Comparison of ENCODE assay signal across 12 cellular contexts in the genomic region with DNA sequence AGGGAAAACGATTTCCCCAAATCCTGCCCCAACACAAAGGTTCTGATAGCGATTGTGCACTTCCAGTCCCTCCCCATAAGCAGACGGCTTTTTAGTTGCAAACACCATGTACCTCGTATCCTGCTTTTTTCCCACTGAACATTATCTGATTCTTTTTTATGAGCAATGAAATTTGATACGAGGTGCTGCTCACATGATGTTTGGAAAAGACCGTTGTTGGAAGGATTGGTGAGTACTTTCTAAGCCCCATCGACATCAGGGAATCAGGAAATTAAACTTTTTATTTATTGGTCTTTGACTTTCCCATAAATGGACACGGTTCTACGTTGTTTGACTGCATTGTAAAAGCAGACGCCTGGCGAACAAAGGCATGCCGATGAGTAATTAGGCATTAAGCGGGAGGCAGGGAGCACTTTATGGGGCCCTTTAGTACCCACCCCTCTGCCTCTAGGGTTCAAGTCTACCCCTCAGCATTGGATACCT. TPM values are rescaled to one million over a fixed set of nuclear protein-coding genes. Genes with fewer than 3 reads are reported as not detected.
DNase-seq lines count a peak whose midpoint lies in the region; ATAC-seq and TF ChIP-seq lines count a peak whose summit lies in the region.
"Had no signal": no experiment of that assay in that cellular context is flagged by ENCODE, and none has a peak within 500 bp of the region (broad histone marks: within the 10 kb centered on the region; RNA-seq: fewer than 3 reads in every experiment).

No MANE protein-coding gene starts in this region.

- peaks cover 0 to 16% of the 10 kb centered on the region in 2 donors for H3K27me3 ChIP-seq in tibial artery

- in situ Hi-C loops in Caki2 (cut with HindIII; ENCODE audit: low pct_unique_long_range_greater_than_20kb, low sequenced_read_pairs) (no loop called here), KBM-7 (cut with MboI; ENCODE audit: low pct_unique_long_range_greater_than_20kb, low sequenced_read_pairs) (no loop called here)

- no peaks in the 10 kb centered on the region for H3K9me3 ChIP-seq in tibial artery

- DNase-seq in Caki2 (ENCODE audit: low read depth) = peak; percentile 2
- DNase-seq in LHCN-M2 (ENCODE audit: low read depth) = peak; percentile 1
- peak; percentile 16 for DNase-seq in NCI-H774 (lab: John Stamatoyannopoulos, UW)
- DNase-seq in iris pigment epithelial cell (ENCODE audit: low read depth) = peak; percentile 7
- DNase-seq in tibial artery = no peak
- no peak for DNase-seq in activated gamma-delta T cell (lab: John Stamatoyannopoulos, UW)
- no peak for DNase-seq in KBM-7
- DNase-seq: activated T-cell treated with anti-CD3 and anti-CD28 coated beads, Interleukin-2, amount 50 U/mL, for 1 hour; C1 segment of cervical spinal cord; right cardiac atrium had no signal

- H3K4me1 ChIP-seq in tibial artery = no peaks in the 10 kb centered on the region

- no peak for ATAC-seq in HG03039 (IDR thresholded peaks at IDR 0.05; ENCODE audit: unreplicated experiment)
- ATAC-seq: right cardiac atrium had no signal

- intact Hi-C loops in tibial artery (cut with DNase I; ENCODE audit: low total_unique reads) = no loop called here

- no peaks in the 10 kb centered on the region for H3K36me3 ChIP-seq in tibial artery

- no peak for TF ChIP-seq CTCF in tibial artery (IDR thresholded peaks at IDR 0.05)

- no peak overlapping the region for H3K27ac ChIP-seq in tibial artery

- no peak overlapping the region for H3K4me3 ChIP-seq in tibial artery

RNA-seq across cellular contexts. Expression of a gene that starts 49.4 kb away (rescaled TPM):
- total RNA-seq in Caki2 (2014; rRNA removed; shearing (Covaris generic); ENCODE audit: low replicate concordance) = not detected in 2 replicates
- total RNA-seq in LHCN-M2 (2014; rRNA removed) = not detected in 2 replicates
- not detected for polyA plus RNA-seq in LHCN-M2 (2012)
- total RNA-seq: right cardiac atrium had no signal
- polyA plus RNA-seq: right cardiac atrium, thymus had no signal

Comparison
In these comparisons a context has a peak if more than half of its experiments do, and no peak if none do; other contexts are left out.
1. DNase-seq: peak in Caki2 (single experiment), LHCN-M2 (single experiment), NCI-H774 (single experiment) and iris pigment epithelial cell (single experiment); none in tibial artery (0 of 2), activated gamma-delta T cell (single experiment) and KBM-7 (single experiment).